Comparison of ENCODE assay signal across 20 cellular contexts in the genomic region with DNA sequence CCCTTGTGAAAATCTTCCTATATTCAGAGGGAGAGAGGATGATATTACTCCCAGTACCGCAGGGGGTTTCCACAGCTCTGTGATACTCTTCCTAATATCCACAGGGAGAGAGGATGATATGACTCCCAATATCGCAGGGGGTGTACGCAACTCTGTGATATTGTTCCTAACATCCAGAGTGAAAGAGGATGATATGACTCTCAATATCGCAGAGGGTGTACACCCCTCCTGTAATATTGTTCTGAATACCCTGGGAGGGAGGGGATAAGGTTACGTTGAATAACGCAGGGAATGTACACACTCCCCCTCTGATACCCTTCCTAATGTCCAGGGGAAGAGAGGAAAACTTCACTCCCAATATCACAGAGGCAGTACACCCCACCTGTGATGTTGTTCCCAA. TPM values are rescaled to one million over a fixed set of nuclear protein-coding genes. Genes with fewer than 3 reads are reported as not detected.
"Had no signal": no experiment of that assay in that cellular context is flagged by ENCODE, and none has a peak within 500 bp of the region (broad histone marks: within the 10 kb centered on the region; RNA-seq: fewer than 3 reads in every experiment).

No MANE protein-coding gene starts in this region.

RNA-seq across cellular contexts. Expression of a gene that starts 30.4 kb away (rescaled TPM):
- total RNA-seq: naive thymus-derived CD8-positive, alpha-beta T cell; natural killer cell; occipital lobe; omental fat pad; osteoblast; posterior vena cava; psoas muscle; pulmonary artery endothelial cell; right atrium auricular region; right cardiac atrium; sciatic nerve; skeletal muscle tissue; smooth muscle cell; spleen had no signal
- polyA plus RNA-seq: sigmoid colon, smooth muscle cell had no signal

RNA-seq across cellular contexts. Expression of a gene that starts 54.2 kb away (rescaled TPM):
- total RNA-seq: naive thymus-derived CD8-positive, alpha-beta T cell; natural killer cell; neural crest cell; osteoblast; pancreas; progenitor cell of endocrine pancreas; pulmonary artery endothelial cell; smooth muscle cell had no signal
- polyA plus RNA-seq: naive thymus-derived CD4-positive, alpha-beta T cell; naive thymus-derived CD8-positive, alpha-beta T cell; neural cell; pancreas; smooth muscle cell had no signal
